Comparison of ENCODE assay signal across 8 cellular contexts in genomic region chr17:57406981-57407286, GRCh38.
DNase-seq lines count a peak whose midpoint lies in the region; ATAC-seq and TF ChIP-seq lines count a peak whose summit lies in the region.

No MANE protein-coding gene starts in this region.

- peaks cover 25% of the 10 kb centered on the region for H3K4me1 Mint-ChIP-seq in activated T-helper 17 cell treated with anti-CD3 and anti-CD28 coated beads, Interleukin-2, amount 50 U/mL, for 72 hours

- H3K36me3 Mint-ChIP-seq in activated T-helper 17 cell treated with anti-CD3 and anti-CD28 coated beads, Interleukin-2, amount 50 U/mL, for 72 hours (ENCODE audit: low read depth): peaks cover 48% of the 10 kb centered on the region

- no peak for TF ChIP-seq CTCF in cardiac muscle cell (IDR thresholded peaks at IDR 0.05; ENCODE audit: low read depth, low read length)
- no peak for TF ChIP-seq CTCF in testis (IDR thresholded peaks at IDR 0.05)
- no peak for TF ChIP-seq CTCF in mucosa of descending colon (IDR thresholded peaks at IDR 0.05)

- H3K27ac ChIP-seq in cardiac muscle cell: peak overlapping the region; percentile 71
- H3K27ac ChIP-seq in mesodermal cell (ENCODE audit: low read depth, low read length, severe bottlenecking): peak overlapping the region; percentile 91
- H3K27ac ChIP-seq in testis: peak overlapping the region; percentile 2 to 45

- H3K9me3 Mint-ChIP-seq in activated T-helper 17 cell treated with anti-CD3 and anti-CD28 coated beads, Interleukin-2, amount 50 U/mL, for 72 hours: no peaks in the 10 kb centered on the region

- H3K9me3 ChIP-seq in cardiac muscle cell (ENCODE audit: low read depth) (no peaks in the 10 kb centered on the region), mesodermal cell (ENCODE audit: control insufficient read depth, low read length) (no peaks in the 10 kb centered on the region), testis (no peaks in the 10 kb centered on the region), mucosa of descending colon (no peaks in the 10 kb centered on the region), MG63 (no peaks in the 10 kb centered on the region)

- ATAC-seq in left cardiac atrium: no peak
- no peak for ATAC-seq in activated T-helper 17 cell treated with anti-CD3 and anti-CD28 coated beads, Interleukin-2, amount 50 U/mL, for 72 hours (replicated peaks)
- no peak for ATAC-seq in HG02571 (IDR thresholded peaks at IDR 0.05; ENCODE audit: unreplicated experiment)
- ATAC-seq in mucosa of descending colon: no peak

- H3K4me3 Mint-ChIP-seq in activated T-helper 17 cell treated with anti-CD3 and anti-CD28 coated beads, Interleukin-2, amount 50 U/mL, for 72 hours: peak overlapping the region; percentile 47

- H3K27me3 Mint-ChIP-seq in activated T-helper 17 cell treated with anti-CD3 and anti-CD28 coated beads, Interleukin-2, amount 50 U/mL, for 72 hours: no peaks in the 10 kb centered on the region

- H3K27ac Mint-ChIP-seq in activated T-helper 17 cell treated with anti-CD3 and anti-CD28 coated beads, Interleukin-2, amount 50 U/mL, for 72 hours: peak overlapping the region; percentile 80

- DNase-seq in cardiac muscle cell (ENCODE audit: low read depth in 1 of 2, low spot score in 1 of 2) (no peak), left cardiac atrium (no peak), testis (no peak), mucosa of descending colon (no peak), MG63 (no peak)

- no peaks in the 10 kb centered on the region for H3K36me3 ChIP-seq in cardiac muscle cell
- peaks cover 36% of the 10 kb centered on the region for H3K36me3 ChIP-seq in mesodermal cell (ENCODE audit: control insufficient read depth, insufficient read depth, low read length)
- H3K36me3 ChIP-seq in testis (ENCODE audit: low read depth, missing control alignments): no peaks in the 10 kb centered on the region
- H3K36me3 ChIP-seq in mucosa of descending colon (ENCODE audit: low read depth): no peaks in the 10 kb centered on the region
- H3K36me3 ChIP-seq in MG63: no peaks in the 10 kb centered on the region

- no peak overlapping the region for H3K4me3 ChIP-seq in cardiac muscle cell
- H3K4me3 ChIP-seq in mesodermal cell (ENCODE audit: extremely low read depth, insufficient read depth, low read length, poor library complexity, severe bottlenecking): no peak overlapping the region
- H3K4me3 ChIP-seq in testis: no peak overlapping the region
- no peak overlapping the region for H3K4me3 ChIP-seq in mucosa of descending colon
- H3K4me3 ChIP-seq in MG63: no peak overlapping the region

- no peaks in the 10 kb centered on the region for H3K27me3 ChIP-seq in cardiac muscle cell
- no peaks in the 10 kb centered on the region for H3K27me3 ChIP-seq in testis
- no peaks in the 10 kb centered on the region for H3K27me3 ChIP-seq in MG63

- WGBS in mesodermal cell (ENCODE audit: insufficient coverage in 2 of 2), 2 experiments: 86 to 93% methylated on average over 11 to 12 of the region's 12 CpGs
- WGBS in testis, 2 donors: 83% methylated on average over 12 of the region's 12 CpGs

- H3K4me1 ChIP-seq in cardiac muscle cell (ENCODE audit: low read depth) (peaks cover 50% of the 10 kb centered on the region), mesodermal cell (ENCODE audit: control insufficient read depth, insufficient read depth, low read length, poor library complexity, severe bottlenecking) (peaks cover 28% of the 10 kb centered on the region), testis (peaks cover 15% of the 10 kb centered on the region), mucosa of descending colon (ENCODE audit: low read depth) (peaks cover 31% of the 10 kb centered on the region)

- no peak for TF ChIP-seq POLR2A in testis (IDR thresholded peaks at IDR 0.05)

- intact Hi-C loops in left cardiac atrium (cut with DNase I) (no loop called here), testis (cut with DNase I; ENCODE audit: low total_unique reads) (no loop called here), mucosa of descending colon (cut with DNase I, micrococcal nuclease) (no loop called here)

Comparison
In these comparisons a context has a peak if more than half of its experiments do, and no peak if none do; other contexts are left out.
1. H3K27ac ChIP-seq: peak in every context shown above with its lines; median percentile 91 in mesodermal cell; 71 in cardiac muscle cell; 24 in testis.